10 cellular contexts compared by ENCODE assay signal in genomic region chr3:126153695-126154360, GRCh38. TPM values are rescaled to one million over a fixed set of nuclear protein-coding genes. Genes with fewer than 3 reads are reported as not detected.
"Had no signal": no experiment of that assay in that cellular context is flagged by ENCODE, and none has a peak within 500 bp of the region (broad histone marks: within the 10 kb centered on the region; RNA-seq: fewer than 3 reads in every experiment).

No MANE protein-coding gene starts in this region.

- H3K36me3 Mint-ChIP-seq: activated naive CD8-positive, alpha-beta T cell treated with anti-CD3 and anti-CD28 coated beads for 36 hours had no signal

- H3K9me3 ChIP-seq: uterus had no signal

- H3K4me1 Mint-ChIP-seq: activated naive CD8-positive, alpha-beta T cell treated with anti-CD3 and anti-CD28 coated beads for 36 hours had no signal

- H3K27ac ChIP-seq: skin epidermis, uterus had no signal

- H3K27ac Mint-ChIP-seq: activated naive CD8-positive, alpha-beta T cell treated with anti-CD3 and anti-CD28 coated beads for 36 hours; activated T-cell treated with anti-CD3 and anti-CD28 coated beads, Interleukin-2, amount 50 U/mL, for 24 hours had no signal

- DNase-seq: activated gamma-delta T cell treated with Interleukin-2 at 50 U/mL for 16 hours; activated naive CD8-positive, alpha-beta T cell treated with anti-CD3 and anti-CD28 coated beads for 36 hours; activated T-cell treated with anti-CD3 and anti-CD28 coated beads, Interleukin-2, amount 50 U/mL, for 24 hours; mesendoderm; uterus had no signal

- H3K27me3 Mint-ChIP-seq: activated naive CD8-positive, alpha-beta T cell treated with anti-CD3 and anti-CD28 coated beads for 36 hours; activated T-cell treated with anti-CD3 and anti-CD28 coated beads, Interleukin-2, amount 50 U/mL, for 24 hours had no signal

- H3K9me3 Mint-ChIP-seq: activated naive CD8-positive, alpha-beta T cell treated with anti-CD3 and anti-CD28 coated beads for 36 hours; activated T-cell treated with anti-CD3 and anti-CD28 coated beads, Interleukin-2, amount 50 U/mL, for 24 hours had no signal

- H3K4me3 ChIP-seq: skin epidermis, uterus had no signal

- H3K4me3 Mint-ChIP-seq: activated naive CD8-positive, alpha-beta T cell treated with anti-CD3 and anti-CD28 coated beads for 36 hours; activated T-cell treated with anti-CD3 and anti-CD28 coated beads, Interleukin-2, amount 50 U/mL, for 24 hours had no signal

- H3K4me1 ChIP-seq: uterus had no signal

- H3K27me3 ChIP-seq: uterus had no signal

- H3K36me3 ChIP-seq: uterus had no signal

RNA-seq across cellular contexts. Expression of gene ALDH1L1, which starts 26.6 kb away (rescaled TPM):
- total RNA-seq: activated CD8-positive, alpha-beta memory T cell treated with anti-CD3 and anti-CD28 coated beads for 36 hours; activated naive CD8-positive, alpha-beta T cell treated with anti-CD3 and anti-CD28 coated beads for 36 hours; dermis microvascular lymphatic vessel endothelial cell; glomerular endothelial cell had no signal
- polyA plus RNA-seq: neural cell had no signal
